2 cellular contexts compared by ENCODE assay signal in the genomic region with DNA sequence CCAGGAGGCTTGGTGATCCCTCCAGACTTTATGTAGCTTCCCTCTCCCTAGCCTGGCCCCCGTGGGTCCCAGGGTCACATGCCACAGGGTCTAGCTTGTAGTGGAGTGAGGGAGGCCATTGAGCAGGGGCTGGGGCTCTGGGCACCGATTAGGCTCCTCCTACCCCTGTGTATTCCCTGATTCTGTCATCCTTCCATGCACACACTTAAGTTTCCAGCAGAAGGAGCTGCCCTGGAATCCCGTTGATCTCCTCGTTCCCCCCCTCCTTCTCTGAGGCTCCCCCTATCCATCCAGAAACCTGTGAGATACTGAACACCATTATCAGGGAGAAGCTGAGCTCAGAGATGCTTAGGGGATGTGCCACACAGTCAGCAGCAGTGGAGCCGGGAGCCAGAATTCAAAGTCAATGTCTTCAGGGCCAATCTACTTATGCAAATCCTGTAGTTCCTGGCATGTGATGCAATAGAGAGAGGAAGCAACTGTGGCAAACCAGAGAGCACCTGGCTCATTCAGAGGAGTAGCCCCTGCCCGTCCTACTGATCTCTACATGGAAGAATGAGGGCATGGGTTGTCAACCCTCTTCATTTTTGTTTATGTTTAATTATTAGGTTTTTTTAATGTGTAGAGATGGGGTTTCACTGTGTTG.
TF ChIP-seq lines count a peak whose summit lies in the region.

No MANE protein-coding gene starts in this region.

TF ChIP-seq in IMR-90, 13 proteins besides CTCF, POLR2A, EP300 and RAD21:
- 0 out of 2 replicates have a peak, but pooled peaks have one; percentile 39 for TF ChIP-seq CEBPB (IDR thresholded peaks at IDR 0.05; ENCODE audit: low read depth, low read length)
- no peak for TF ChIP-seq MXI1 (IDR thresholded peaks at IDR 0.05; ENCODE audit: borderline replicate concordance, low read depth, low read length)

TF ChIP-seq in H1, 55 proteins besides CTCF, POLR2A, EP300 and RAD21:
- TF ChIP-seq, protein P1, sequence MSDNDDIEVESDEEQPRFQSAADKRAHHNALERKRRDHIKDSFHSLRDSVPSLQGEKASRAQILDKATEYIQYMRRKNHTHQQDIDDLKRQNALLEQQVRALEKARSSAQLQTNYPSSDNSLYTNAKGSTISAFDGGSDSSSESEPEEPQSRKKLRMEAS (IDR thresholded peaks at IDR 0.05), result no peak
- TF ChIP-seq CEBPB (IDR thresholded peaks at IDR 0.05; ENCODE audit: low read depth, low read length), result peak; percentile 94
